In the genomic region with DNA sequence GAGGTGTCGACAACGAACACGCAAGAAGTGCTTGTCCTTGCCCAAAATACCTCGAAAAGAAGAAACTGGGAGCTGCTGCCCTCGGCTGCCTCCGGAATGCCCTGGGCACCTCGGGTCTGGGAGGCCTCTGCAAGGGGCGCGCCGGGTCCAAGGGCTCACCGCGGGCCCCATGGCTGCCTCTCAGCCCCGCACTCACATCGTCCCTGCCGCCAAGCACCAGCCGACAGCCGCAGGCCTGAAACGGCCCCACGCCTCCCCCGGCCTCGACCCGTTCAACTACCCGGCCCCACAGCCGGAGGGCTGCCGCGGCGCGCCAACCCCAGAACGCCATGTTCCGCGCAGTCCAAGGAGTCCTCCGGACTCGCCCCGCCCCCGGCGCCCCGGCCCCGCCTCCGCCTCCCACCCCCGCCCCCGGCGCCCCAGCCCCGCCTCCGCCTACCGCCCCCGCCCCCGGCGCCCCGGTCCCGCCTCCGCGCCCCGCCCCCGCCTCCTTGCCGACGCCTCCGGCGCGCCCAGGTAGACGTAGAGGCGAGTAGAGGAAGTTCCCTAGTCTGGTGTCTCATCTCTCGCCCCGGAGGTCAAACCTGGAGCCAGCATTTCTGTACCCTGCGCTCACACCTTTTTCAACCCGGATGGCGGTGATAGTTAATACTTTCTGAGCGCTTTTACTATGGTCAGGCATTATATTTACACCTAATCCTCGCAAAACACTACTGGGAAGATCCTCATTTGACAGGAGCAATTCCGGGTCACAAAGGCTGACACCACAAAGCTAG, we compare ENCODE assay signal across 9 cellular contexts. TPM values are rescaled to one million over a fixed set of nuclear protein-coding genes. Genes with fewer than 3 reads are reported as not detected.
DNase-seq lines count a peak whose midpoint lies in the region; ATAC-seq, FAIRE-seq and TF ChIP-seq lines count a peak whose summit lies in the region.
"Had no signal": no experiment of that assay in that cellular context is flagged by ENCODE, and none has a peak within 500 bp of the region (broad histone marks: within the 10 kb centered on the region; RNA-seq: fewer than 3 reads in every experiment).

TSS of gene SIRT3 (minus strand) at position 345 of the 776 bp plus-strand sequence. CDS start at position 331, 14 bp downstream.

- FAIRE-seq in HepG2 (lab: Jason Lieb, UNC), result no peak
- FAIRE-seq: endometrium had no signal

- H3K9me3 ChIP-seq in HepG2 (ENCODE audit: low read length), result no peaks in the 10 kb centered on the region

- TF ChIP-seq RAD21 in HepG2 (CRISPR knock-in tag; IDR thresholded peaks at IDR 0.05), result no peak; the same call in 1 of the 2 replicates

- DNase-seq in BJ (ENCODE audit: low read depth) (no peak), GM19238 (ENCODE audit: insufficient read length, low spot score) (peak; percentile 96), NCI-H526 treated with DMSO at 0.1 percent for 48 hours (lab: John Stamatoyannopoulos, UW) (peak; percentile 78), dermis blood vessel endothelial cell (peak; percentile 85), HepG2 (ENCODE audit: low spot score) (peak; percentile 73)
- DNase-seq in activated CD4-positive, alpha-beta T cell treated with anti-CD3 and anti-CD28 coated beads, Interleukin-2, amount 50 U/mL, for 24 hours (ENCODE audit: low read depth in 1 of 2, low spot score in 1 of 2), result peak; percentile 61 to 76
- DNase-seq in stimulated activated CD4-positive, alpha-beta T cell treated with anti-CD3 and anti-CD28 coated beads, Interleukin-4, amount 100 ng/mL, for 1 hour, result peak; percentile 76

- no TSS peak for BruUV-seq in HepG2 (replicated peaks; lab: Mats Ljungman, UMichigan)

- intact Hi-C loops in HepG2 (cut with micrococcal nuclease; ENCODE audit: unreplicated experiment), result loop anchor here (2.0 kb wide), 1 partner anchor 29 kb away; the partner anchor contains the start of genes BET1L and RIC8A

- TF ChIP-seq POLR2A in HepG2 (IDR thresholded peaks at IDR 0.05; ENCODE audit: insufficient read depth in 1 of 2, low read depth in 2 of 2, low read length in 2 of 2), result peak; percentile 79 to 91

- H3K4me3 ChIP-seq in BJ (ENCODE audit: low read depth, low read length) (peak within 1 kb of the TSS; percentile 97), HepG2 (replicated peaks in 1 of 3; ENCODE audit: insufficient read depth in 1 of 3, low read depth in 2 of 3, low read length in 3 of 3) (peak within 1 kb of the TSS; percentile 77 to 94 (median 91))

- in situ Hi-C loops in HepG2 (cut with HindIII; ENCODE audit: extremely low pct_ligation_motif_present, low pct_unique_long_range_greater_than_20kb), result no loop called here

- POLR2A ChIA-PET in BJ (lab: Charles Lee) (no interaction called here), HepG2 (lab: Yijun Ruan, JAX) (interaction anchor here (1.0 to 3.1 kb wide), 4 partner anchors 20 to 73 kb away, joined by 3 to 20 read pairs (median 8); partner anchors contain the start of genes BET1L and RIC8A)

- H3K79me2 ChIP-seq in HepG2 (ENCODE audit: insufficient read depth, low read length), result peaks cover 27% of the 10 kb centered on the region

- H3K36me3 ChIP-seq in BJ (ENCODE audit: control insufficient read depth, insufficient read depth, low read length), result peaks cover 7% of the 10 kb centered on the region
- peaks cover 1 to 11% of the 10 kb centered on the region in 2 experiments; a peak in 3 of 5 replicates for H3K36me3 ChIP-seq in HepG2 (replicated peaks in 1 of 2; ENCODE audit: control insufficient read depth in 1 of 2, insufficient read depth in 2 of 2, low read length in 2 of 2)

- peak within 1 kb of the TSS; percentile 91 for H3K9ac ChIP-seq in HepG2 (ENCODE audit: insufficient read depth, low read depth, low read length)

- peaks cover 34% of the 10 kb centered on the region for H3K4me1 ChIP-seq in HepG2 (ENCODE audit: insufficient read depth, low read length)

- WGBS in HepG2 (ENCODE audit: low lambda C conversion rate), result 0% methylated on average over 20 of the region's 69 CpGs

- ATAC-seq in HG03432 (IDR thresholded peaks at IDR 0.05; ENCODE audit: unreplicated experiment) (peak; percentile 79), HepG2 (peak; percentile 86)

- H3K27ac ChIP-seq in HepG2 (ENCODE audit: extremely low read length, insufficient read depth, low read length), result peak within 1 kb of the TSS; percentile 95

- H3K27me3 ChIP-seq in BJ (ENCODE audit: control insufficient read depth, insufficient read depth, low read length), result no peaks in the 10 kb centered on the region
- no peaks in the 10 kb centered on the region; a peak in 1 of 5 replicates for H3K27me3 ChIP-seq in HepG2 (ENCODE audit: control insufficient read depth in 1 of 2, insufficient read depth in 2 of 2, low read length in 2 of 2)

- peak; percentile 21; the same call in 1 of the 2 replicates for TF ChIP-seq CTCF in BJ (IDR thresholded peaks at IDR 0.05; ENCODE audit: insufficient read depth, low read depth, low read length)
- no peak for TF ChIP-seq CTCF in HepG2 (CRISPR knock-in tag; IDR thresholded peaks at IDR 0.05)

- H4K20me1 ChIP-seq in HepG2 (ENCODE audit: insufficient read depth, low read length), result no peaks in the 10 kb centered on the region

- CTCF ChIA-PET in BJ (lab: Yijun Ruan, JAX) (interaction anchor here (0.9 to 1.5 kb wide), 4 partner anchors 10 to 161 kb away, joined by 3 to 4 read pairs (median 4); no protein-coding TSS in a partner anchor), HepG2 (lab: Yijun Ruan, JAX; ENCODE audit: low intra/inter-chr PET ratio, low total read pairs) (no interaction called here)

- H2AFZ ChIP-seq in HepG2 (ENCODE audit: low read length), result peak within 1 kb of the TSS; percentile 7

- TF ChIP-seq EP300 in HepG2 (IDR thresholded peaks at IDR 0.05; ENCODE audit: low read depth in 2 of 2, low read length in 2 of 2), result no peak
- TF ChIP-seq EP300 in HepG2 (CRISPR knock-in tag; IDR thresholded peaks at IDR 0.05; ENCODE audit: borderline replicate concordance), result no peak

- peak within 1 kb of the TSS; percentile 99 for H3K4me2 ChIP-seq in HepG2 (ENCODE audit: low read depth, low read length)

TF ChIP-seq in HepG2, 621 proteins besides CTCF, POLR2A, EP300 and RAD21 (continues in another document):
- peak; percentile 57; the same call in 1 of the 2 replicates for TF ChIP-seq HOXA3 (CRISPR knock-in tag; IDR thresholded peaks at IDR 0.05)
- TF ChIP-seq HMGXB4 (CRISPR knock-in tag; IDR thresholded peaks at IDR 0.05; ENCODE audit: borderline replicate concordance in 1 of 2, low read depth in 1 of 2), result peak in 1 of 2 experiments; percentile 50; a peak in 2 of 4 replicates
- no peak for TF ChIP-seq ZNF878 (CRISPR knock-in tag; IDR thresholded peaks at IDR 0.05)
- peak; percentile 23; the same call in 1 of the 2 replicates for TF ChIP-seq ATF6 (CRISPR knock-in tag; conservative IDR thresholded peaks at IDR 0.05)

RNA-seq across cellular contexts. Expression of gene SIRT3, which starts in this region (rescaled TPM):
- polyA plus RNA-seq in BJ (2011; rRNA removed) (18.8 and 22.2 TPM in 2 replicates), HepG2 (2011; rRNA removed) (18.2 and 19.0 TPM in 2 replicates)
- 7.3 and 10.7 TPM in 2 replicates for polyA minus RNA-seq in BJ (2011; rRNA and poly(A)+ RNA removed)
- total RNA-seq in dermis blood vessel endothelial cell (7.1 and 9.0 TPM in 2 replicates), HepG2 (2016; rRNA removed; fragmentation: Illumina TruSeq; extraction: Trizol) (12.9 and 15.1 TPM in 2 replicates)
- 4.3 and 4.7 TPM in 2 replicates for total RNA-seq in HepG2 (2016; cell fraction: cytosol; rRNA removed; fragmentation: Illumina TruSeq; extraction: Trizol; ENCODE audit: low read depth)
- 12.6 and 15.2 TPM in 2 replicates for total RNA-seq in HepG2 (2016; cell fraction: insoluble cytoplasmic fraction; rRNA removed; fragmentation: Illumina TruSeq; extraction: Trizol)
- total RNA-seq in HepG2 (2016; cell fraction: membrane; rRNA removed; fragmentation: Illumina TruSeq; extraction: Trizol), result 7.0 and 8.3 TPM in 2 replicates
- 11.1 and 12.1 TPM in 2 replicates for total RNA-seq in HepG2 (2016; cell fraction: nucleus; rRNA removed; fragmentation: Illumina TruSeq; extraction: Trizol)
- polyA plus RNA-seq in HepG2 (2011; cell fraction: cytosol; rRNA removed), result 16.5 and 17.1 TPM in 2 replicates
- 39.8 and 57.2 TPM in 2 replicates for polyA plus RNA-seq in HepG2 (2011; cell fraction: nucleus; rRNA removed)
- polyA plus RNA-seq in HepG2 (2012), result 16.8 and 22.4 TPM in 2 replicates
- 3.1 TPM in 2 replicates for polyA plus RNA-seq in HepG2 (2016; cell fraction: cytosol; fragmentation: Illumina TruSeq; extraction: Trizol; ENCODE audit: low read depth)
- 15.2 and 18.2 TPM in 2 replicates for polyA plus RNA-seq in HepG2 (2016; cell fraction: insoluble cytoplasmic fraction; fragmentation: Illumina TruSeq; extraction: Trizol; ENCODE audit: low read depth)
- polyA plus RNA-seq in HepG2 (2016; cell fraction: membrane; fragmentation: Illumina TruSeq; extraction: Trizol; ENCODE audit: low read depth), result 6.2 and 6.5 TPM in 2 replicates
- polyA plus RNA-seq in HepG2 (2016; cell fraction: nucleus; fragmentation: Illumina TruSeq; extraction: Trizol; ENCODE audit: insufficient read depth, low read depth), result 43.9 and 44.8 TPM in 2 replicates
- polyA minus RNA-seq in HepG2 (2011; rRNA and poly(A)+ RNA removed; ENCODE audit: low replicate concordance), result 12.3 and 25.8 TPM in 2 replicates
- 6.1 and 7.0 TPM in 2 replicates for polyA minus RNA-seq in HepG2 (2011; cell fraction: cytosol; rRNA and poly(A)+ RNA removed)
- polyA minus RNA-seq in HepG2 (2011; cell fraction: nucleus; rRNA and poly(A)+ RNA removed), result 15.4 and 20.0 TPM in 2 replicates
